8 cellular contexts compared by ENCODE assay signal in the genomic region with DNA sequence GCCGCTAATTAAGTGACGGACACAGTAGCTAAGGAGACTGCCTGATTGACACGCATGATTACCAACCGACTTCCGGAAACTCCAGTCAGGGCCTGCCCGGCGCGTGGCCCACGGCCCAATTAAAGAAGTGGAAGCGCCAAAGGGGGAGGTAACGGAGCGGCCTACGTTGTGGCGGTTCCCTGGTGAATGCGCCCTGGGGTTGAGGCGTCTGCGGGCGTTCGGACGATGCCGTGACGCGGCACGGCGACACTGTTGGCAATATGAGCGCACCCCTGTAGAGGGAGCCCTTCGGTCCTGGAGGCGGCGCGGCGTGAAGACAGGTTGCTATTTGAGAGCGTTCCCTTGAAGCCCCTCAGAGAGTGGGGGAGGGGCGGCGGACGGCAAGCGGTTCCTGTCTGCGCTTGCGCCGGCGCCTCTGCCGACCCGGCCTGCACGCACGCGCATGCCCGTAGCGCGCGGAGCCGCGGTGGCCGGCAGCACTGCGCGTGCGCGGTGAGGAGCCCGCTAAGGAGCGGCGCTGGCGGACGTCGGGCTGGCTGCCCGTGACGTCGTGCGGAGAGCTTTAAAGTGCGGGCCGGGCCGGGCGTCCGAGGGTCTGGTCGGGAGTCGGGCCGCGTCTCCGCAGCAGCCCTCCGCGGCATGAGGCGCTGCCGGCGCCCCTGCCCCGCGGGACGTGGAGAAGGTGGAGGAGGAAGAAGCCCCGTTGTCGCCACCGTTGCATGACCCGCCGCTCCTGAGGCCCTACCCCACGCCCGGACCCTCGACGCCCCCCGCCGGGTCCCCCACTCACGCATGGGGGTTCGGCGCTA. TPM values are rescaled to one million over a fixed set of nuclear protein-coding genes. Genes with fewer than 3 reads are reported as not detected.
A peak's percentile ranks its signal among the peaks of the same experiment; 100 is the strongest.
DNase-seq lines count a peak whose midpoint lies in the region; ATAC-seq and TF ChIP-seq lines count a peak whose summit lies in the region.

Gene ALKBH5 (plus strand): TSS at position 495 of the 809 bp plus-strand sequence. CDS start 416 bp downstream, outside the sequence.

- peaks cover 59% of the 10 kb centered on the region for H3K4me1 Mint-ChIP-seq in CD4-positive, alpha-beta T cell (ENCODE audit: low read depth)

- H3K27me3 ChIP-seq in CD4-positive, alpha-beta T cell (ENCODE audit: control insufficient read depth, insufficient read depth, low read length) = no peaks in the 10 kb centered on the region
- no peaks in the 10 kb centered on the region for H3K27me3 ChIP-seq in left lung

- DNase-seq in CD4-positive, alpha-beta T cell = peak; percentile 93 to 98 (median 96)
- DNase-seq in NCI-H774 (lab: John Stamatoyannopoulos, UW) (peak; percentile 86), dermis blood vessel endothelial cell (peak; percentile 100), left lung (peak; percentile 97 to 98)
- peak; percentile 93 to 95 for DNase-seq in activated CD4-positive, alpha-beta T cell treated with anti-CD3 and anti-CD28 coated beads, Interleukin-2, amount 50 U/mL, for 4 hours
- DNase-seq in stimulated activated CD4-positive, alpha-beta T cell treated with anti-CD3 and anti-CD28 coated beads, Interleukin-2, amount 100 ng/mL, for 48 hours = peak; percentile 94 to 97

- peak within 1 kb of the TSS; percentile 92 for H3K27ac ChIP-seq in CD4-positive, alpha-beta T cell (ENCODE audit: low read depth, low read length)
- peak within 1 kb of the TSS; percentile 99 to 100 for H3K27ac ChIP-seq in left lung

- peak; percentile 80 for ATAC-seq in CD4-positive, alpha-beta T cell (ENCODE audit: poor library complexity)
- ATAC-seq in GM19397 (IDR thresholded peaks at IDR 0.05; ENCODE audit: unreplicated experiment) (peak; percentile 80), HG03571 (IDR thresholded peaks at IDR 0.05; ENCODE audit: unreplicated experiment) (peak; percentile 73), left lung (peak; percentile 86)

- H3K27me3 Mint-ChIP-seq in CD4-positive, alpha-beta T cell = no peaks in the 10 kb centered on the region

- CTCF ChIA-PET in CD4-positive, alpha-beta T cell (lab: Charles Lee) = interaction anchor here (0.8 to 1.6 kb wide), 2 partner anchors 9 to 34 kb away, joined by 3 to 5 read pairs; no protein-coding TSS in a partner anchor

- peak within 1 kb of the TSS; percentile 94 for H3K4me3 ChIP-seq in left lung

- H3K36me3 ChIP-seq in left lung = peaks cover 0 to 10% of the 10 kb centered on the region in 2 donors

- H3K27ac Mint-ChIP-seq in CD4-positive, alpha-beta T cell = peak within 1 kb of the TSS; percentile 97

- no peaks in the 10 kb centered on the region for H3K9me3 Mint-ChIP-seq in CD4-positive, alpha-beta T cell

- intact Hi-C loops in CD4-positive, alpha-beta T cell (cut with DNase I, micrococcal nuclease) = loop anchor here (1.0 to 10.0 kb wide), 11 partner anchors 25 to 899 kb away; partner anchors contain the start of genes ATPAF2 (in 1 of the 2), COPS3 (in 1 of the 2), DRG2 (in 1 of the 2) and GID4 (in 1 of the 2)
- intact Hi-C loops in left lung (cut with DNase I) = no loop called here

- peak; percentile 29 for TF ChIP-seq CTCF in CD4-positive, alpha-beta T cell (IDR thresholded peaks at IDR 0.05)
- peak in 1 of 2 donors; percentile 17 for TF ChIP-seq CTCF in left lung (IDR thresholded peaks at IDR 0.05)

- H3K9me3 ChIP-seq in CD4-positive, alpha-beta T cell (ENCODE audit: control insufficient read depth, low read length) = no peaks in the 10 kb centered on the region
- no peaks in the 10 kb centered on the region for H3K9me3 ChIP-seq in left lung

- POLR2A ChIA-PET in CD4-positive, alpha-beta T cell (lab: Charles Lee) = interaction anchor here (0.6 to 3.1 kb wide), 29 partner anchors 9 to 1745 kb away, joined by 3 to 17 read pairs (median 4); partner anchors contain the start of genes ALDH3A2, DRC3, DRG2 and LLGL1

- peaks cover 35 to 46% of the 10 kb centered on the region in 2 donors for H3K4me1 ChIP-seq in left lung

- peak within 1 kb of the TSS; percentile 98 for H3K4me3 Mint-ChIP-seq in CD4-positive, alpha-beta T cell

- peaks cover 43% of the 10 kb centered on the region for H3K36me3 Mint-ChIP-seq in CD4-positive, alpha-beta T cell (ENCODE audit: low read depth)

RNA-seq across cellular contexts. Expression of gene ALKBH5, which starts in this region (rescaled TPM):
- total RNA-seq in CD4-positive, alpha-beta T cell = 100 to 1,000 TPM; 117 to 119 TPM
- 95.1 and 104 TPM in 2 replicates for total RNA-seq in dermis blood vessel endothelial cell
- total RNA-seq in left lung = 10 to 100 TPM; 87.6 to 99.6 TPM

Comparison
In these comparisons a context has a peak if more than half of its experiments do, and no peak if none do; other contexts are left out.
1. Peak in every context shown above with its lines: DNase-seq, ATAC-seq, H3K4me3 ChIP-seq and H3K27ac ChIP-seq.
2. intact Hi-C loops: an anchor here in CD4-positive, alpha-beta T cell (1.0 to 10.0 kb wide); none called in left lung.